ENCODE assay signal across 17 cellular contexts in genomic region chr17:59520276-59520675, GRCh38. TPM values are rescaled to one million over a fixed set of nuclear protein-coding genes. Genes with fewer than 3 reads are reported as not detected.
DNase-seq lines count a peak whose midpoint lies in the region; ATAC-seq and TF ChIP-seq lines count a peak whose summit lies in the region.
"Had no signal": no experiment of that assay in that cellular context is flagged by ENCODE, and none has a peak within 500 bp of the region (broad histone marks: within the 10 kb centered on the region; RNA-seq: fewer than 3 reads in every experiment).

No MANE protein-coding gene starts in this region.

- no peaks in the 10 kb centered on the region for H3K9me2 ChIP-seq in Loucy (replicated peaks; ENCODE audit: low read depth, low read length)

- peaks cover 19% of the 10 kb centered on the region for H3K27me3 Mint-ChIP-seq in T-helper 17 cell

- no peak overlapping the region for H3K9ac ChIP-seq in Loucy (ENCODE audit: low read depth, low read length, poor library complexity, severe bottlenecking)
- H3K9ac ChIP-seq: BLaER1 had no signal

- no peak for TF ChIP-seq CTCF in Loucy (conservative IDR thresholded peaks at IDR 0.05; ENCODE audit: low read length)

- peaks cover 4% of the 10 kb centered on the region for H3K4me1 Mint-ChIP-seq in T-helper 17 cell

- H3K4me3 Mint-ChIP-seq in T-helper 17 cell, result peak overlapping the region; percentile 41
- H3K4me3 Mint-ChIP-seq: CD14-positive monocyte; CD8-positive, alpha-beta T cell; H9 had no signal

- H3K9me3 ChIP-seq in Loucy (ENCODE audit: insufficient read depth, low read depth, low read length) (no peaks in the 10 kb centered on the region), T-helper 17 cell (ENCODE audit: control insufficient read depth, low read length, poor library complexity, severe bottlenecking) (no peaks in the 10 kb centered on the region)
- H3K9me3 ChIP-seq: BLaER1 had no signal

- H3K79me2 ChIP-seq in Loucy (ENCODE audit: insufficient read depth, low read length), result no peaks in the 10 kb centered on the region

- peaks cover 5% of the 10 kb centered on the region for H3K4me1 ChIP-seq in Loucy (ENCODE audit: insufficient read depth, low read length, poor library complexity, severe bottlenecking)
- H3K4me1 ChIP-seq: BLaER1 had no signal

- H2AFZ ChIP-seq in Loucy (ENCODE audit: low read length), result peak overlapping the region; percentile 83

- no peaks in the 10 kb centered on the region for H4K20me1 ChIP-seq in Loucy (ENCODE audit: insufficient read depth, low read length, poor library complexity, severe bottlenecking)
- H4K20me1 ChIP-seq: BLaER1 had no signal

- no peak overlapping the region for H3K4me3 ChIP-seq in Loucy (ENCODE audit: low read length, poor library complexity, severe bottlenecking)
- H3K4me3 ChIP-seq: BLaER1 had no signal

- DNase-seq in CD1c-positive myeloid dendritic cell (ENCODE audit: extremely low spot score), result peak; percentile 38
- DNase-seq in T-helper 17 cell, result no peak
- peak; percentile 11 for DNase-seq in kidney tubule cell (ENCODE audit: low spot score)
- DNase-seq in NCI-H146 (lab: John Stamatoyannopoulos, UW), result no peak
- no peak for DNase-seq in HK-2 (ENCODE audit: unreplicated experiment)
- DNase-seq in occipital lobe (lab: John Stamatoyannopoulos, UW), result no peak
- DNase-seq in stimulated activated naive CD4-positive, alpha-beta T cell (lab: John Stamatoyannopoulos, UW), result no peak
- DNase-seq: 8988T; CD8-positive, alpha-beta T cell; COR-L47; DMS153; DMS79; GDM1; H9 had no signal

- no peaks in the 10 kb centered on the region for H3K36me3 ChIP-seq in Loucy (ENCODE audit: insufficient read depth, low read length)
- H3K36me3 ChIP-seq: BLaER1 had no signal

- H3K4me2 ChIP-seq in Loucy (ENCODE audit: low read depth, low read length, poor library complexity, severe bottlenecking), result no peak overlapping the region
- H3K4me2 ChIP-seq: BLaER1 had no signal

- no peaks in the 10 kb centered on the region for H3K36me3 Mint-ChIP-seq in T-helper 17 cell (ENCODE audit: low read depth)
- H3K36me3 Mint-ChIP-seq: CD14-positive monocyte; CD8-positive, alpha-beta T cell had no signal

- no peak overlapping the region for H3K27ac Mint-ChIP-seq in T-helper 17 cell
- H3K27ac Mint-ChIP-seq: CD8-positive, alpha-beta T cell; H9 had no signal

- no peaks in the 10 kb centered on the region for H3F3A ChIP-seq in Loucy (ENCODE audit: low read depth)

- H3K27me3 ChIP-seq in Loucy (ENCODE audit: insufficient read depth, low read length, poor library complexity, severe bottlenecking), result no peaks in the 10 kb centered on the region
- H3K27me3 ChIP-seq: BLaER1 had no signal

- no peak for ATAC-seq in T-helper 17 cell
- ATAC-seq: CD8-positive, alpha-beta T cell had no signal

RNA-seq across cellular contexts. Expression of gene DHX40, which starts 45.1 kb away (rescaled TPM):
- total RNA-seq in T-helper 17 cell, result 10 to 100 TPM; 40.6 to 47.3 TPM
- total RNA-seq in occipital lobe, result 91.6 TPM

Comparison
In these comparisons a context has a peak if more than half of its experiments do, and no peak if none do; other contexts are left out.
1. DNase-seq: peak in CD1c-positive myeloid dendritic cell (single experiment) and kidney tubule cell (single experiment); none in T-helper 17 cell (0 of 3), NCI-H146 (single experiment), HK-2 (single experiment), occipital lobe (single experiment) and stimulated activated naive CD4-positive, alpha-beta T cell (0 of 6).